20 cellular contexts compared by ENCODE assay signal in the genomic region with DNA sequence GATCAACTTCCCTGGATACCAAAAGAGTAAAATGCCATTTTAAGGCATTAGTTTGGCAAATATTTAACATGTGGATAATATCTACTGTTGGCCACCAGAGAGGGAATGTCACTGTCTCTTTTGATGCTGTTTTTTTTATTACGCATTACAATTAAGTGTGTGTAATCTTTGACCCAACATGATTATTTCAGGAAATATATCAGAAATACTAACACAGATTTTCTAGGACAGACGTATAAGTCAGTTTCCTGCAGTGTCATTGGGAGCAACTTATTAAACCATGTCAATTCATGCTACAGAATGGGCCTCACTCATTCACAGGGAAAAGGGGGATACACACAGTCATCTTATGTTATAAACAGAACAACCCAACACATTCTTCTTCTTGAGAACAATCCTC.
DNase-seq lines count a peak whose midpoint lies in the region; FAIRE-seq and TF ChIP-seq lines count a peak whose summit lies in the region.
"Had no signal": no experiment of that assay in that cellular context is flagged by ENCODE, and none has a peak within 500 bp of the region (broad histone marks: within the 10 kb centered on the region; RNA-seq: fewer than 3 reads in every experiment).

No MANE protein-coding gene starts in this region.

- peak overlapping the region; percentile 61 for H3K4me2 ChIP-seq in endothelial cell of umbilical vein (ENCODE audit: insufficient read depth, low read length)
- H3K4me2 ChIP-seq: BLaER1 had no signal

- H3K36me3 ChIP-seq in endothelial cell of umbilical vein (ENCODE audit: control insufficient read depth in 2 of 2, extremely low read depth in 1 of 2, insufficient read depth in 2 of 2, low read length in 2 of 2), result no peaks in the 10 kb centered on the region
- H3K36me3 ChIP-seq: BE2C, BLaER1 had no signal

- no peak for TF ChIP-seq CTCF in endothelial cell of umbilical vein (IDR thresholded peaks at IDR 0.05; ENCODE audit: extremely low read depth in 1 of 2, insufficient read depth in 1 of 2, low read depth in 1 of 2, low read length in 2 of 2)

- CTCF ChIA-PET in endothelial cell of umbilical vein (lab: Charles Lee), result interaction anchor here (0.6 kb wide), 1 partner anchor 10 kb away, joined by 3 read pairs; no protein-coding TSS in a partner anchor

- H3K27me3 ChIP-seq in endothelial cell of umbilical vein (ENCODE audit: control insufficient read depth in 2 of 2, insufficient read depth in 2 of 2, low read length in 2 of 2), result no peaks in the 10 kb centered on the region
- H3K27me3 ChIP-seq: BE2C, BLaER1 had no signal

- no TSS peak for BruUV-seq in endothelial cell of umbilical vein (replicated peaks; lab: Mats Ljungman, UMichigan)

- DNase-seq in DMS114 treated with DMSO at 0.1 percent for 48 hours (lab: John Stamatoyannopoulos, UW; ENCODE audit: unreplicated experiment), result peak; percentile 59
- DNase-seq in endothelial cell of umbilical vein (ENCODE audit: low read depth, low spot score), result peak; percentile 61
- DNase-seq in kidney tubule cell (ENCODE audit: low spot score), result peak; percentile 24
- DNase-seq in cerebellum (ENCODE audit: low spot score), result no peak
- no peak for DNase-seq in MV-4-11 (lab: John Stamatoyannopoulos, UW)
- no peak for DNase-seq in CD1c-positive myeloid dendritic cell (ENCODE audit: extremely low spot score)
- DNase-seq in amniotic stem cell (lab: John Stamatoyannopoulos, UW), result no peak
- DNase-seq: 8988T; ACHN; BE2C; C1 segment of cervical spinal cord; Caco-2; CD4-positive, alpha-beta T cell; CD8-positive, alpha-beta T cell; DMS 273 treated with DMSO at 0.1 percent for 48 hours; DMS79 treated with DMSO at 0.1 percent for 48 hours; GF-D8 had no signal

- POLR2A ChIA-PET in endothelial cell of umbilical vein (lab: Charles Lee), result no interaction called here

- intact Hi-C loops in endothelial cell of umbilical vein (cut with micrococcal nuclease), result loop anchor here (2.0 kb wide), 1 partner anchor 14 kb away; no protein-coding TSS in a partner anchor

- H3K4me1 ChIP-seq in endothelial cell of umbilical vein (ENCODE audit: control insufficient read depth, extremely low read depth, insufficient read depth, low read length), result peaks cover 11% of the 10 kb centered on the region
- H3K4me1 ChIP-seq: BE2C, Caco-2 had no signal

- dilution Hi-C loops in endothelial cell of umbilical vein (cut with MboI; ENCODE audit: extremely low pct_ligation_motif_present, low sequenced_read_pairs), result no loop called here

- H3K9me3 ChIP-seq in endothelial cell of umbilical vein (replicated peaks; ENCODE audit: control insufficient read depth, insufficient read depth, low read length), result no peaks in the 10 kb centered on the region
- H3K9me3 ChIP-seq: BE2C, BLaER1, Caco-2 had no signal

- no peaks in the 10 kb centered on the region for H4K20me1 ChIP-seq in endothelial cell of umbilical vein (replicated peaks; ENCODE audit: control insufficient read depth, extremely low read depth, insufficient read depth, low read length)
- H4K20me1 ChIP-seq: BLaER1 had no signal

- peak overlapping the region; percentile 1 for H3K27ac ChIP-seq in endothelial cell of umbilical vein (ENCODE audit: insufficient read depth, low read depth, low read length)
- H3K27ac ChIP-seq: BLaER1 had no signal

- H3K9me1 ChIP-seq in endothelial cell of umbilical vein (replicated peaks; ENCODE audit: control insufficient read depth, extremely low read depth, insufficient read depth, low read length), result no peaks in the 10 kb centered on the region

- TF ChIP-seq POLR2A in endothelial cell of umbilical vein (IDR thresholded peaks at IDR 0.05; ENCODE audit: low read depth, low read length), result no peak

- peak; percentile 50 for FAIRE-seq in endothelial cell of umbilical vein (lab: Jason Lieb, UNC)
- FAIRE-seq: GM12891, GM19239 had no signal

- H3K4me3 ChIP-seq in endothelial cell of umbilical vein (replicated peaks in 1 of 3; ENCODE audit: insufficient read depth in 1 of 3, low read depth in 1 of 3, low read length in 3 of 3), result no peak overlapping the region
- H3K4me3 ChIP-seq: BLaER1 had no signal

- no peak overlapping the region for H3K9ac ChIP-seq in endothelial cell of umbilical vein (replicated peaks; ENCODE audit: extremely low read depth, insufficient read depth, low read length)
- H3K9ac ChIP-seq: BLaER1 had no signal

- H2AFZ ChIP-seq in endothelial cell of umbilical vein (ENCODE audit: low read depth, low read length), result no peak overlapping the region

- H3K79me2 ChIP-seq in endothelial cell of umbilical vein (ENCODE audit: control insufficient read depth, insufficient read depth, low read length), result no peaks in the 10 kb centered on the region

TF ChIP-seq in endothelial cell of umbilical vein, 7 proteins besides CTCF, POLR2A, EP300 and RAD21:
- TF ChIP-seq POLR2AphosphoS5 (IDR thresholded peaks at IDR 0.05; ENCODE audit: insufficient read depth, low read depth, low read length), result peak; percentile 67
- TF ChIP-seq EZH2 (IDR thresholded peaks at IDR 0.05; ENCODE audit: borderline replicate concordance, low read depth, low read length, severe bottlenecking), result no peak
- no peak for TF ChIP-seq MYC (IDR thresholded peaks at IDR 0.05; ENCODE audit: low read depth, low read length)
- peak; percentile 15 for TF ChIP-seq JUN (IDR thresholded peaks at IDR 0.05; ENCODE audit: borderline replicate concordance, insufficient read depth, insufficient read length, low read depth)
- TF ChIP-seq GATA2 (IDR thresholded peaks at IDR 0.05; ENCODE audit: insufficient read depth, insufficient read length, low read depth, low read length), result peak; percentile 57
- TF ChIP-seq FOS (IDR thresholded peaks at IDR 0.05; ENCODE audit: borderline replicate concordance, insufficient read depth, low read length), result peak; percentile 85
- TF ChIP-seq, protein P1, sequence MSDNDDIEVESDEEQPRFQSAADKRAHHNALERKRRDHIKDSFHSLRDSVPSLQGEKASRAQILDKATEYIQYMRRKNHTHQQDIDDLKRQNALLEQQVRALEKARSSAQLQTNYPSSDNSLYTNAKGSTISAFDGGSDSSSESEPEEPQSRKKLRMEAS (IDR thresholded peaks at IDR 0.05; ENCODE audit: insufficient read depth, insufficient read length), result no peak

Comparison
In these comparisons a context has a peak if more than half of its experiments do, and no peak if none do; other contexts are left out.
1. DNase-seq: peak in DMS114 treated with DMSO at 0.1 percent for 48 hours (single experiment), endothelial cell of umbilical vein (single experiment) and kidney tubule cell (single experiment); none in cerebellum (single experiment), MV-4-11 (single experiment), CD1c-positive myeloid dendritic cell (single experiment) and amniotic stem cell (single experiment).